Comparison of ENCODE assay signal across 19 cellular contexts in the genomic region with DNA sequence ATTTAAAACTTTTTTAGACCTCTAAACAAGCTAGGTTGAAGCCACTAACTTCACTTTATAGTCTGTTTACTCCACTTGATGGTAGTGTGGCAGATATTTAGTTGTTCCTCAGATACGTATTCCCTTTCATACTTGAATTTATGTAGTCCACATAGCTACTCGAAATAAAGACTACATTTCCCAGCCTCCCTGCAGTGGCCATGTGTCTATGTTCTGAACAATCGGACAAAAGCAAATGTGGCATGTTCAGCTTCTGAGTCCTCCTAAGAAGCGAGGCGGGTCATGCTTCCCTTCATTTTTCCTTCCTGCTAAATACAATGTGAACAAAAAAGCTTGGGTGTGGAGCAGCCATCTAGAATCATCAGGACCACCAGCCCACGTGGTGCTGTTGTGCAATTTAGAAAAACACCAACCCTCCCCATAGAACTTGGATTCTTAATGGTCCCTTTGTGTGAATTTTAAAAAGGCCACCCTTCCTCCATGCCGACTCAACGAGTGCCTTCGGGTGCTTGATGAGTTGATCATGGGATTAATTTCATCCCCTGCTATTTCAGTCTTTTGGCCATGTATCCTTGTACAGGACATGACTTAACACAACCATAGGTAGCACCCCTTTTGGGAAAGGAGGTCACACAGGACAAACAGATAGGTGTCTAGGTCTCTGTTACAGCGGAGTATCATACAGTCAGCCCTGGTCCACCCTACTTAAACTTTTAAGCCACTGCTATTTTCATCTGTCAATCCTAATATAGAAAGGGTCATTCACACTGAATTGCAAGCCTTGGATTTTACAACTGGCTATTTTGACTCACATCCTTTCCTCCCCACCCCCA.
DNase-seq lines count a peak whose midpoint lies in the region; ATAC-seq and TF ChIP-seq lines count a peak whose summit lies in the region.
"Had no signal": no experiment of that assay in that cellular context is flagged by ENCODE, and none has a peak within 500 bp of the region (broad histone marks: within the 10 kb centered on the region; RNA-seq: fewer than 3 reads in every experiment).

No MANE protein-coding gene starts in this region.

- H3K9me3 Mint-ChIP-seq in naive thymus-derived CD8-positive, alpha-beta T cell: peaks cover 0 to 10% (median 0%) of the 10 kb centered on the region in 9 donors
- H3K9me3 Mint-ChIP-seq: brain; CD8-positive, alpha-beta T cell had no signal

- H3K9me3 ChIP-seq in HCT116 (ENCODE audit: control insufficient read depth in 1 of 2, insufficient read depth in 1 of 2, low read depth in 1 of 2, low read length in 2 of 2): no peaks in the 10 kb centered on the region
- H3K9me3 ChIP-seq in breast epithelium: no peaks in the 10 kb centered on the region
- H3K9me3 ChIP-seq: lower lobe of right lung, tibial artery had no signal

- H3K36me3 ChIP-seq in HCT116 (ENCODE audit: control insufficient read depth in 1 of 2, insufficient read depth in 2 of 2, low read length in 2 of 2): peaks cover 0 to 11% of the 10 kb centered on the region in 2 experiments; a peak in 3 of 4 replicates
- H3K36me3 ChIP-seq in breast epithelium: no peaks in the 10 kb centered on the region

- H3K27ac ChIP-seq in HCT116 (ENCODE audit: low read depth, low read length) (no peak overlapping the region), breast epithelium (no peak overlapping the region)
- H3K27ac ChIP-seq: lower lobe of right lung, RWPE1, tibial artery had no signal

- H3K79me2 ChIP-seq in HCT116 (ENCODE audit: insufficient read depth, low read length): no peaks in the 10 kb centered on the region

- H3K9ac ChIP-seq in HCT116 (ENCODE audit: low read length): no peak overlapping the region

- RAD21 ChIA-PET in HCT116 (lab: Charles Lee; ENCODE audit: low non-redundant PET in 1 of 2, low total read pairs in 2 of 2, uncharacterized antibody in 2 of 2, unreplicated experiment in 2 of 2): no interaction called here

- H3K27me3 ChIP-seq in HCT116 (ENCODE audit: insufficient read depth, low read length): no peaks in the 10 kb centered on the region
- no peaks in the 10 kb centered on the region for H3K27me3 ChIP-seq in breast epithelium
- H3K27me3 ChIP-seq: tibial artery had no signal

- H3K9me2 ChIP-seq in HCT116 (ENCODE audit: insufficient read depth): no peaks in the 10 kb centered on the region

- intact Hi-C loops in HCT116 (cut with micrococcal nuclease): no loop called here
- intact Hi-C loops in breast epithelium (cut with DNase I; ENCODE audit: low total_unique reads): no loop called here

- peak; percentile 60 for DNase-seq in COLO829 (ENCODE audit: low spot score)
- DNase-seq in HCT116 (ENCODE audit: low read depth, low spot score): no peak
- peak; percentile 12 for DNase-seq in dermis blood vessel endothelial cell
- no peak for DNase-seq in naive thymus-derived CD8-positive, alpha-beta T cell
- DNase-seq in NCI-H2196 (lab: John Stamatoyannopoulos, UW; ENCODE audit: unreplicated experiment): no peak
- no peak for DNase-seq in breast epithelium (ENCODE audit: low spot score in 2 of 2)
- DNase-seq: activated naive CD8-positive, alpha-beta T cell treated with anti-CD3 and anti-CD28 coated beads, Interleukin-2, amount 10 ng/mL, durations not matched to agents 7 days and 5 days; CD8-positive, alpha-beta T cell; Kasumi-1; lower lobe of right lung; NCI-H1092 treated with DMSO at 0.1 percent for 48 hours; NCI-H2029; NCI-H446 treated with DMSO at 0.1 percent for 48 hours; NK-92 treated with Interleukin-12 subunit alpha and Interleukin-12 subunit beta, amount 100 ng/mL, for 24 hours; tibial artery had no signal

- no peaks in the 10 kb centered on the region for H3K4me1 ChIP-seq in HCT116 (ENCODE audit: control insufficient read depth in 1 of 2, insufficient read depth in 2 of 2, low read length in 2 of 2)
- no peaks in the 10 kb centered on the region for H3K4me1 ChIP-seq in breast epithelium
- H3K4me1 ChIP-seq: lower lobe of right lung had no signal

- ATAC-seq in HCT116 (no peak), GM21390 (IDR thresholded peaks at IDR 0.05; ENCODE audit: unreplicated experiment) (no peak)
- ATAC-seq in naive thymus-derived CD8-positive, alpha-beta T cell: no peak
- ATAC-seq: CD8-positive, alpha-beta T cell had no signal

- H3K27ac Mint-ChIP-seq in naive thymus-derived CD8-positive, alpha-beta T cell: peak overlapping the region in 6 of 10 donors; percentile 4 to 60 (median 38)
- H3K27ac Mint-ChIP-seq: activated naive CD8-positive, alpha-beta T cell treated with anti-CD3 and anti-CD28 coated beads, Interleukin-2, amount 10 ng/mL, durations not matched to agents 7 days and 5 days; activated T-helper 2 cell treated with anti-CD3 and anti-CD28 coated beads, Interferon-gamma antibody, Interleukin-2, Interleukin-4, amounts not matched to agents 10 μg/mL and 5 μg/mL and 100 μg/mL, durations not matched to agents 14 hours and 24 hours and 36 hours; CD8-positive, alpha-beta T cell had no signal

- H3K4me1 Mint-ChIP-seq in naive thymus-derived CD8-positive, alpha-beta T cell: peaks cover 0 to 8% (median under 1%) of the 10 kb centered on the region in 4 donors
- H3K4me1 Mint-ChIP-seq: activated naive CD8-positive, alpha-beta T cell treated with anti-CD3 and anti-CD28 coated beads, Interleukin-2, amount 10 ng/mL, durations not matched to agents 7 days and 5 days had no signal

- H3K36me3 Mint-ChIP-seq in naive thymus-derived CD8-positive, alpha-beta T cell: peaks cover 0 to 21% (median 6%) of the 10 kb centered on the region in 3 donors

- TF ChIP-seq POLR2A in HCT116 (IDR thresholded peaks at IDR 0.05; ENCODE audit: borderline replicate concordance, extremely low read depth, insufficient read depth, insufficient read length) (no peak), breast epithelium (IDR thresholded peaks at IDR 0.05) (no peak)

- no peak for TF ChIP-seq RAD21 in HCT116 (IDR thresholded peaks at IDR 0.05; ENCODE audit: low read depth)

- no peak overlapping the region for H3K4me3 Mint-ChIP-seq in naive thymus-derived CD8-positive, alpha-beta T cell
- H3K4me3 Mint-ChIP-seq: activated naive CD8-positive, alpha-beta T cell treated with anti-CD3 and anti-CD28 coated beads, Interleukin-2, amount 10 ng/mL, durations not matched to agents 7 days and 5 days; brain; CD8-positive, alpha-beta T cell had no signal

- no peak overlapping the region for H3K4me2 ChIP-seq in HCT116 (ENCODE audit: low read length)

- H2AFZ ChIP-seq in HCT116 (ENCODE audit: low read depth, low read length, poor library complexity, severe bottlenecking): no peak overlapping the region

- H4K20me1 ChIP-seq in HCT116 (ENCODE audit: insufficient read depth): no peaks in the 10 kb centered on the region

- POLR2A ChIA-PET in HCT116 (lab: Charles Lee): no interaction called here
- POLR2A ChIA-PET in naive thymus-derived CD8-positive, alpha-beta T cell (lab: Charles Lee): no interaction called here

- BruUV-seq in HCT116 (replicated peaks; lab: Mats Ljungman, UMichigan): TSS peak; percentile 7

- no peak for TF ChIP-seq CTCF in HCT116 (IDR thresholded peaks at IDR 0.05 in 2 of 3, conservative IDR thresholded peaks at IDR 0.05 in 1 of 3; ENCODE audit: borderline replicate concordance in 1 of 3, insufficient read depth in 1 of 3, low read depth in 2 of 3, low read length in 2 of 3)
- no peak for TF ChIP-seq CTCF in breast epithelium (IDR thresholded peaks at IDR 0.05)

- H3K4me3 ChIP-seq in HCT116 (replicated peaks in 1 of 2; ENCODE audit: low read depth in 1 of 2, low read length in 2 of 2) (no peak overlapping the region), breast epithelium (no peak overlapping the region)
- H3K4me3 ChIP-seq: lower lobe of right lung, tibial artery had no signal

- CTCF ChIA-PET in HCT116 (lab: Charles Lee): no interaction called here

- no peaks in the 10 kb centered on the region for H3K27me3 Mint-ChIP-seq in naive thymus-derived CD8-positive, alpha-beta T cell

TF ChIP-seq in HCT116, 20 proteins besides CTCF, POLR2A, EP300 and RAD21:
- TF ChIP-seq POLR2AphosphoS5 (IDR thresholded peaks at IDR 0.05; ENCODE audit: low read depth, low read length) (0 out of 2 replicates have a peak, but pooled peaks have one; percentile 1), YY1 (IDR thresholded peaks at IDR 0.05; ENCODE audit: extremely low read depth, insufficient replicate concordance, low read depth, low read length) (no peak)
TF ChIP-seq in HCT116: peak in this region for 1.

Comparison
In these comparisons a context has a peak if more than half of its experiments do, and no peak if none do; other contexts are left out.
1. DNase-seq: peak in COLO829 (single experiment) and dermis blood vessel endothelial cell (single experiment); none in HCT116 (single experiment), naive thymus-derived CD8-positive, alpha-beta T cell (0 of 10), NCI-H2196 (single experiment) and breast epithelium (0 of 2).